ENCODE assay signal across 9 cellular contexts in the genomic region with DNA sequence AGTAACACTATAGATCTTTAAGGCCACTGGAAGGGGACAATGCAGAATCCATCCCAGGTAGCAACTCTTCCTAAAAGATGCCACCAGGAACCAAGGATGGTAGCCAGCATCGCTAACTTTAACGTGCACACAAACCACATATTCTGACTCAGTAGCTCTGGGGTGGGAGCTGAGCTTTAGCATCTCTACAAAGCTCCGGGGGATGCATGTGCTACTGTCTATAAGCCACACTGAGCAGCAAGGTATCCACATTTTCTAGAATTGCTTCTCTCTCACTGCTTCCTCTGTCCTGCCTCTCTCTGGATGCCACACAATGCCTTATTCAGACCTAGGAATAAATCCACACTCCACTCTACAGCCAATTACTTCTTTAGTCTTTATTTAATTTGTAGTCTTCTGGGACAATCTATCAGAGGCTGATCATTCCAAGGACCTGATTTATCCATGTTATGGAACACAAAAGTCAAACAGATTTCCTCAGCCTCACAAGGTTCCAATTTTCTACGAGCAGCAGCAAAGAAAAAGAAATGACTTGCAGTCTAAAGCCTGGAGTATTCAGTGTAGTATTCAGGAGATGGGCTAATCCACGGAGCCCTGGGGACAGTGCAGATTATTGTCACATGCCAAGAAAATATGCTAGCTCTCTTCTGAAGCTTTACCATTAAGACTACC. TPM values are rescaled to one million over a fixed set of nuclear protein-coding genes. Genes with fewer than 3 reads are reported as not detected.
DNase-seq lines count a peak whose midpoint lies in the region; ATAC-seq, FAIRE-seq and TF ChIP-seq lines count a peak whose summit lies in the region.
"Had no signal": no experiment of that assay in that cellular context is flagged by ENCODE, and none has a peak within 500 bp of the region (broad histone marks: within the 10 kb centered on the region; RNA-seq: fewer than 3 reads in every experiment).

No MANE protein-coding gene starts in this region.

- FAIRE-seq in GM12892 (lab: Jason Lieb, UNC) = peak; percentile 80

- peaks cover 14% of the 10 kb centered on the region for H3K36me3 Mint-ChIP-seq in activated naive CD8-positive, alpha-beta T cell
- peaks cover 39% of the 10 kb centered on the region for H3K36me3 Mint-ChIP-seq in natural killer cell treated with Interleukin-12 subunit alpha and Interleukin-12 subunit beta and Interleukin-15 and Interleukin-18, amount 100 ng/mL, for 72 hours

- H3K27ac Mint-ChIP-seq in activated naive CD8-positive, alpha-beta T cell = peak overlapping the region; percentile 92
- H3K27ac Mint-ChIP-seq in natural killer cell treated with Interleukin-12 subunit alpha and Interleukin-12 subunit beta and Interleukin-15 and Interleukin-18, amount 100 ng/mL, for 72 hours = peak overlapping the region; percentile 95 to 99

- no peak for TF ChIP-seq POLR2A in GM12892 (IDR thresholded peaks at IDR 0.05; ENCODE audit: low read depth, low read length)
- no peak for TF ChIP-seq POLR2A in prostate gland (IDR thresholded peaks at IDR 0.05)
- TF ChIP-seq POLR2A in lower leg skin (IDR thresholded peaks at IDR 0.05) = no peak

- H3K27me3 ChIP-seq in BLaER1 = no peaks in the 10 kb centered on the region
- H3K27me3 ChIP-seq in prostate gland (replicated peaks; ENCODE audit: insufficient read depth) = no peaks in the 10 kb centered on the region

- 70% methylated on average over 5 of the region's 5 CpGs for WGBS in prostate gland
- 54% methylated on average over 5 of the region's 5 CpGs for WGBS in lower leg skin, 2 donors

- no peaks in the 10 kb centered on the region for H3K27me3 Mint-ChIP-seq in activated naive CD8-positive, alpha-beta T cell
- H3K27me3 Mint-ChIP-seq in natural killer cell treated with Interleukin-12 subunit alpha and Interleukin-12 subunit beta and Interleukin-15 and Interleukin-18, amount 100 ng/mL, for 72 hours = no peaks in the 10 kb centered on the region

- peaks cover 65% of the 10 kb centered on the region for H3K4me1 Mint-ChIP-seq in activated naive CD8-positive, alpha-beta T cell (ENCODE audit: low read depth)
- peaks cover 55 to 79% of the 10 kb centered on the region in 2 donors for H3K4me1 Mint-ChIP-seq in natural killer cell treated with Interleukin-12 subunit alpha and Interleukin-12 subunit beta and Interleukin-15 and Interleukin-18, amount 100 ng/mL, for 72 hours (ENCODE audit: low read depth in 2 of 2)

- ATAC-seq in natural killer cell treated with Interleukin-12 subunit alpha and Interleukin-12 subunit beta and Interleukin-15 and Interleukin-18, amount 100 ng/mL, for 72 hours = no peak
- ATAC-seq in HG03565 (IDR thresholded peaks at IDR 0.05; ENCODE audit: unreplicated experiment) = no peak

- H3K27ac ChIP-seq in BLaER1 (no peak overlapping the region), prostate gland (no peak overlapping the region)

- H3K4me3 Mint-ChIP-seq in activated naive CD8-positive, alpha-beta T cell = peak overlapping the region; percentile 93
- H3K4me3 Mint-ChIP-seq in natural killer cell treated with Interleukin-12 subunit alpha and Interleukin-12 subunit beta and Interleukin-15 and Interleukin-18, amount 100 ng/mL, for 72 hours = peak overlapping the region; percentile 96

- TF ChIP-seq CTCF in foreskin fibroblast (IDR thresholded peaks at IDR 0.05; ENCODE audit: low read depth, low read length) (no peak), prostate gland (IDR thresholded peaks at IDR 0.05) (no peak), lower leg skin (IDR thresholded peaks at IDR 0.05) (no peak)

- H3K4me2 ChIP-seq in BLaER1 = peak overlapping the region; percentile 72

- no peaks in the 10 kb centered on the region for H3K9me3 Mint-ChIP-seq in activated naive CD8-positive, alpha-beta T cell (ENCODE audit: low read depth)
- H3K9me3 Mint-ChIP-seq in natural killer cell treated with Interleukin-12 subunit alpha and Interleukin-12 subunit beta and Interleukin-15 and Interleukin-18, amount 100 ng/mL, for 72 hours = no peaks in the 10 kb centered on the region

- H4K20me1 ChIP-seq in BLaER1 = peaks cover 86% of the 10 kb centered on the region

- H3K4me1 ChIP-seq in BLaER1 = peaks cover 66% of the 10 kb centered on the region
- no peaks in the 10 kb centered on the region for H3K4me1 ChIP-seq in prostate gland (replicated peaks)

- peak overlapping the region; percentile 92 for H3K4me3 ChIP-seq in BLaER1
- H3K4me3 ChIP-seq in foreskin fibroblast (ENCODE audit: low read depth in 1 of 2, low read length in 2 of 2) = no peak overlapping the region
- H3K4me3 ChIP-seq in prostate gland = peak overlapping the region in 1 of 2 donors; percentile 5
- no peak overlapping the region for H3K4me3 ChIP-seq in lower leg skin (ENCODE audit: low read depth, poor library complexity, severe bottlenecking)

- DNase-seq in GM12892 (ENCODE audit: insufficient read length) = no peak
- DNase-seq in natural killer cell treated with Interleukin-12 subunit alpha and Interleukin-12 subunit beta and Interleukin-15 and Interleukin-18, amount 100 ng/mL, for 72 hours (ENCODE audit: low spot score) = no peak
- no peak for DNase-seq in foreskin fibroblast
- DNase-seq in prostate gland (ENCODE audit: low spot score) = no peak
- no peak for DNase-seq in lower leg skin (ENCODE audit: low spot score in 2 of 2)
- DNase-seq: NCI-H524 treated with DMSO at 0.1 percent for 48 hours had no signal

- H3K36me3 ChIP-seq in BLaER1 (peaks cover 39% of the 10 kb centered on the region; the same call in 1 of the 2 replicates), prostate gland (no peaks in the 10 kb centered on the region)

- intact Hi-C loops in prostate gland (cut with DNase I) = loop anchor here (5.0 kb wide), 2 partner anchors 78 to 138 kb away; no protein-coding TSS in a partner anchor
- intact Hi-C loops in lower leg skin (cut with DNase I; ENCODE audit: low total_unique reads) = no loop called here

- peak overlapping the region; percentile 54; the same call in 1 of the 2 replicates for H3K9ac ChIP-seq in BLaER1

- no peaks in the 10 kb centered on the region for H3K9me3 ChIP-seq in BLaER1
- H3K9me3 ChIP-seq in prostate gland = no peaks in the 10 kb centered on the region

RNA-seq across cellular contexts. Expression of gene BCL2, which starts 4.4 kb away (rescaled TPM):
- polyA plus RNA-seq in GM12892 (2012; ENCODE audit: missing spikeins) = 47.4 TPM
- 10 to 100 TPM; 61.7 to 84.7 TPM for total RNA-seq in natural killer cell treated with Interleukin-12 subunit alpha and Interleukin-12 subunit beta and Interleukin-15 and Interleukin-18, amount 100 ng/mL, for 72 hours
- 10 to 100 TPM; 14.8 to 38.4 TPM for total RNA-seq in prostate gland
- total RNA-seq in lower leg skin = 10 to 100 TPM; 12.8 to 21.7 (median 18.2) TPM

RNA-seq across cellular contexts. Expression of gene KDSR, which starts 51.9 kb away (rescaled TPM):
- 17.8 TPM for polyA plus RNA-seq in GM12892 (2012; ENCODE audit: missing spikeins)
- 10 to 100 TPM; 21.4 to 38.5 TPM for total RNA-seq in natural killer cell treated with Interleukin-12 subunit alpha and Interleukin-12 subunit beta and Interleukin-15 and Interleukin-18, amount 100 ng/mL, for 72 hours
- total RNA-seq in prostate gland (10 to 100 TPM; 46.1 to 52.3 TPM), lower leg skin (100 to 1,000 TPM in 2 of 4 donors, 10 to 100 TPM in 2; 91.7 to 121 (median 99.3) TPM)
